Comparison of ENCODE assay signal across 8 cellular contexts in the genomic region with DNA sequence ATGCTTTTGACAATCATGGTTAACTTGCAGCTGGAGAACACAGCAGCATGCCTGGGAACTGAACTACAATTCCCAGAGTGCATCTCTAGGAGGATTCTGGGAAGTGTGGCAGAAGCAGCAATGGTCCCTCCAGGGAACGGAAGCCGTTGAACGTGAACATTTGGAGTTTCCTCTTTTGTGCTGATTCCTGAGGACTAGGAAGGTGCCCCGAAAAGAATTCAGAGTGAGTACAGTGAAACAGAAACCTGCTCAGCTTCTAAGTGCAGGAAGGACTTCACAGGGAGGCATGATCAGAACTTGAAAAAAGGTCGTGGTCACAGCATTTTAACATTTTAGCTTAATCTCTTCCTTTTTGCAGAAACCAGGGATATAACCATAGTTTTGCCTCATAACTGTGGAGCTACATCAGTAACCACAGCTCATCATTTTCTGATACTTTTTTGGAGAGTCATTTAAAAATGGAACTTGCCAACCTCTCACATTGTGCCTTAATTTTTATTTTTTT. TPM values are rescaled to one million over a fixed set of nuclear protein-coding genes. Genes with fewer than 3 reads are reported as not detected.
DNase-seq lines count a peak whose midpoint lies in the region; ATAC-seq, FAIRE-seq and TF ChIP-seq lines count a peak whose summit lies in the region.

Gene NUDT13, plus strand, starts transcription at position 111 of the 505 bp plus-strand sequence. CDS start 3,911 bp downstream, outside the sequence.

- TF ChIP-seq CTCF in CD8-positive, alpha-beta T cell (IDR thresholded peaks at IDR 0.05) = no peak
- no peak for TF ChIP-seq CTCF in lower leg skin (IDR thresholded peaks at IDR 0.05)

- peaks cover 12% of the 10 kb centered on the region for H3K4me1 Mint-ChIP-seq in CD8-positive, alpha-beta T cell (ENCODE audit: low read depth)
- peaks cover 13% of the 10 kb centered on the region for H3K4me1 Mint-ChIP-seq in activated CD4-positive, alpha-beta memory T cell treated with anti-CD3 and anti-CD28 coated beads, Interleukin-2, amount 10 ng/mL, durations not matched to agents 7 days and 5 days
- peaks cover 3 to 5% of the 10 kb centered on the region in 2 donors for H3K4me1 Mint-ChIP-seq in effector memory CD8-positive, alpha-beta T cell (ENCODE audit: low read depth in 2 of 2)

- H3K27ac ChIP-seq in CD8-positive, alpha-beta T cell (ENCODE audit: low read depth, low read length) = peak within 1 kb of the TSS; percentile 36

- intact Hi-C loops in CD8-positive, alpha-beta T cell (cut with DNase I, micrococcal nuclease) = loop anchor here (1.0 to 5.0 kb wide), 5 partner anchors 13 to 136 kb away; partner anchors contain the start of genes ECD (in 2 of the 2), FAM149B1 (in 2 of the 2), DNAJC9 (in 1 of the 2) and P4HA1 (in 1 of the 2)
- intact Hi-C loops in lower leg skin (cut with DNase I; ENCODE audit: low total_unique reads) = no loop called here

- no peaks in the 10 kb centered on the region for H3K27me3 ChIP-seq in CD8-positive, alpha-beta T cell (ENCODE audit: insufficient read depth, low read length)

- H3K4me3 Mint-ChIP-seq in CD8-positive, alpha-beta T cell = peak within 1 kb of the TSS; percentile 95
- H3K4me3 Mint-ChIP-seq in activated CD4-positive, alpha-beta memory T cell treated with anti-CD3 and anti-CD28 coated beads, Interleukin-2, amount 10 ng/mL, durations not matched to agents 7 days and 5 days = peak within 1 kb of the TSS; percentile 80
- H3K4me3 Mint-ChIP-seq in effector memory CD8-positive, alpha-beta T cell = peak within 1 kb of the TSS; percentile 82 to 84

- peak within 1 kb of the TSS; percentile 89 for H3K27ac Mint-ChIP-seq in CD8-positive, alpha-beta T cell
- H3K27ac Mint-ChIP-seq in activated CD4-positive, alpha-beta memory T cell treated with anti-CD3 and anti-CD28 coated beads, Interleukin-2, amount 10 ng/mL, durations not matched to agents 7 days and 5 days = peak within 1 kb of the TSS; percentile 81
- peak within 1 kb of the TSS; percentile 85 to 92 for H3K27ac Mint-ChIP-seq in effector memory CD8-positive, alpha-beta T cell

- H3K9me3 ChIP-seq in CD8-positive, alpha-beta T cell (ENCODE audit: low read length) = no peaks in the 10 kb centered on the region

- H3K4me3 ChIP-seq in CD8-positive, alpha-beta T cell (ENCODE audit: low read depth, low read length) = peak within 1 kb of the TSS; percentile 59
- H3K4me3 ChIP-seq in lower leg skin (ENCODE audit: low read depth, poor library complexity, severe bottlenecking) = peak within 1 kb of the TSS; percentile 15

- no peaks in the 10 kb centered on the region for H3K27me3 Mint-ChIP-seq in CD8-positive, alpha-beta T cell (ENCODE audit: low read depth)
- H3K27me3 Mint-ChIP-seq in activated CD4-positive, alpha-beta memory T cell treated with anti-CD3 and anti-CD28 coated beads, Interleukin-2, amount 10 ng/mL, durations not matched to agents 7 days and 5 days = no peaks in the 10 kb centered on the region
- no peaks in the 10 kb centered on the region for H3K27me3 Mint-ChIP-seq in effector memory CD8-positive, alpha-beta T cell

- DNase-seq in CD8-positive, alpha-beta T cell = peak; percentile 10 to 55 (median 43)
- peak; percentile 69 for DNase-seq in H54 (ENCODE audit: insufficient read length, low spot score)
- DNase-seq in NCI-H510A (lab: John Stamatoyannopoulos, UW) = peak; percentile 61
- peak; percentile 46 for DNase-seq in activated CD4-positive, alpha-beta memory T cell treated with anti-CD3 and anti-CD28 coated beads, Interleukin-2, amount 10 ng/mL, durations not matched to agents 7 days and 5 days
- peak; percentile 20 to 32 (median 26) for DNase-seq in effector memory CD8-positive, alpha-beta T cell
- peak; percentile 78 to 87 for DNase-seq in lower leg skin (ENCODE audit: low spot score in 2 of 2)
- DNase-seq in stimulated activated CD4-positive, alpha-beta T cell treated with anti-CD3 and anti-CD28 coated beads, Interleukin-4, amount 100 ng/mL, for 4 hours = peak; percentile 15 to 47
- DNase-seq in NAMALWA (ENCODE audit: low spot score) = no peak

- H3K36me3 ChIP-seq in CD8-positive, alpha-beta T cell (ENCODE audit: insufficient read depth, low read length) = no peaks in the 10 kb centered on the region

- no peaks in the 10 kb centered on the region for H3K4me1 ChIP-seq in CD8-positive, alpha-beta T cell (ENCODE audit: insufficient read depth, low read length)

- ATAC-seq in CD8-positive, alpha-beta T cell = peak; percentile 91
- peak; percentile 92 for ATAC-seq in effector memory CD8-positive, alpha-beta T cell (replicated peaks)

- CTCF ChIA-PET in CD8-positive, alpha-beta T cell (lab: Charles Lee) = interaction anchor here (0.6 to 3.5 kb wide), 7 partner anchors 11 to 391 kb away, joined by 3 to 23 read pairs (median 5); partner anchors contain the start of gene P4HA1
- CTCF ChIA-PET in activated CD4-positive, alpha-beta memory T cell treated with anti-CD3 and anti-CD28 coated beads, Interleukin-2, amount 10 ng/mL, durations not matched to agents 7 days and 5 days (lab: Charles Lee) = interaction anchor here (0.5 to 5.3 kb wide), 4 partner anchors 9 to 212 kb away, joined by 3 to 65 read pairs (median 4); partner anchors contain the start of gene P4HA1

- peak; percentile 100 for FAIRE-seq in H54 (lab: Jason Lieb, UNC)

- WGBS in lower leg skin, 2 donors = 0% methylated on average over 5 of the region's 5 CpGs

- TF ChIP-seq POLR2A in H54 (IDR thresholded peaks at IDR 0.05; ENCODE audit: low read depth, low read length) (peak; percentile 39; the same call in 1 of the 2 replicates), lower leg skin (IDR thresholded peaks at IDR 0.05) (no peak)

- peaks cover 25% of the 10 kb centered on the region for H3K36me3 Mint-ChIP-seq in CD8-positive, alpha-beta T cell
- H3K36me3 Mint-ChIP-seq in activated CD4-positive, alpha-beta memory T cell treated with anti-CD3 and anti-CD28 coated beads, Interleukin-2, amount 10 ng/mL, durations not matched to agents 7 days and 5 days (ENCODE audit: low read depth) = peaks cover 34% of the 10 kb centered on the region
- peaks cover 4% of the 10 kb centered on the region for H3K36me3 Mint-ChIP-seq in effector memory CD8-positive, alpha-beta T cell (ENCODE audit: insufficient read depth)

- H3K9me3 Mint-ChIP-seq in CD8-positive, alpha-beta T cell = no peaks in the 10 kb centered on the region
- peaks cover 15% of the 10 kb centered on the region for H3K9me3 Mint-ChIP-seq in activated CD4-positive, alpha-beta memory T cell treated with anti-CD3 and anti-CD28 coated beads, Interleukin-2, amount 10 ng/mL, durations not matched to agents 7 days and 5 days
- H3K9me3 Mint-ChIP-seq in effector memory CD8-positive, alpha-beta T cell = peaks cover 0 to 2% of the 10 kb centered on the region in 2 donors

- POLR2A ChIA-PET in CD8-positive, alpha-beta T cell (lab: Charles Lee) = interaction anchor here (0.7 to 2.9 kb wide), 2 partner anchors 14 to 141 kb away, joined by 4 to 30 read pairs; partner anchors contain the start of gene P4HA1
- POLR2A ChIA-PET in activated CD4-positive, alpha-beta memory T cell treated with anti-CD3 and anti-CD28 coated beads, Interleukin-2, amount 10 ng/mL, durations not matched to agents 7 days and 5 days (lab: Charles Lee) = interaction anchor here (0.7 to 3.1 kb wide), 9 partner anchors 12 to 385 kb away, joined by 3 to 35 read pairs (median 3); partner anchors contain the start of genes DNAJC9, ECD, FAM149B1 and P4HA1

RNA-seq across cellular contexts. Expression of gene NUDT13, which starts in this region (rescaled TPM):
- total RNA-seq in CD8-positive, alpha-beta T cell = under 1 TPM; 0.50 to 0.71 TPM
- total RNA-seq in activated CD4-positive, alpha-beta memory T cell treated with anti-CD3 and anti-CD28 coated beads, Interleukin-2, amount 10 ng/mL, durations not matched to agents 7 days and 5 days = 1 to 10 TPM; 1.5 to 1.6 TPM
- total RNA-seq in lower leg skin = 1 to 10 TPM; 1.3 to 3.6 (median 2.9) TPM

Comparison
In these comparisons a context has a peak if more than half of its experiments do, and no peak if none do; other contexts are left out.
1. Peak in DNase-seq, ATAC-seq, H3K4me3 ChIP-seq and H3K27ac ChIP-seq in CD8-positive, alpha-beta T cell; RNA of the gene not detected or under 1 TPM.